23 cellular contexts compared by ENCODE assay signal in genomic region chr13:59259416-59260000, GRCh38.
"Had no signal": no experiment of that assay in that cellular context is flagged by ENCODE, and none has a peak within 500 bp of the region (broad histone marks: within the 10 kb centered on the region; RNA-seq: fewer than 3 reads in every experiment).

No MANE protein-coding gene starts in this region.

- H3K4me3 ChIP-seq: ascending aorta, gastrocnemius medialis, prostate gland, thyroid gland, upper lobe of right lung had no signal

- H3K27ac Mint-ChIP-seq: activated CD4-positive, alpha-beta T cell treated with anti-CD3 and anti-CD28 coated beads for 36 hours; activated naive CD4-positive, alpha-beta T cell treated with anti-CD3 and anti-CD28 coated beads, Interleukin-2, amount 50 U/mL, for 72 hours; activated T-cell treated with anti-CD3 and anti-CD28 coated beads, Interleukin-2, amount 50 U/mL, for 24 hours; activated T-helper 17 cell treated with anti-CD3 and anti-CD28 coated beads, Interleukin-2, amount 50 U/mL, for 72 hours; stimulated activated naive CD8-positive, alpha-beta T cell treated with anti-CD3 and anti-CD28 coated beads, Interleukin-15, Interleukin-2, amounts not matched to agents 100 ng/mL and 50 ng/mL, for 24 hours had no signal

- ATAC-seq: activated CD4-positive, alpha-beta T cell treated with anti-CD3 and anti-CD28 coated beads for 36 hours; activated naive CD4-positive, alpha-beta T cell treated with anti-CD3 and anti-CD28 coated beads, Interleukin-2, amount 50 U/mL, for 72 hours; activated T-helper 17 cell treated with anti-CD3 and anti-CD28 coated beads, Interleukin-2, amount 50 U/mL, for 72 hours; esophagus mucosa; gastrocnemius medialis; left cardiac atrium; upper lobe of right lung had no signal

- H3K36me3 ChIP-seq: ascending aorta, brain microvascular endothelial cell, gastrocnemius medialis, prostate gland, thyroid gland, upper lobe of right lung had no signal

- H3K4me1 Mint-ChIP-seq: activated CD4-positive, alpha-beta T cell treated with anti-CD3 and anti-CD28 coated beads for 36 hours; activated T-helper 17 cell treated with anti-CD3 and anti-CD28 coated beads, Interleukin-2, amount 50 U/mL, for 72 hours had no signal

- H3K27ac ChIP-seq: ascending aorta, brain microvascular endothelial cell, gastrocnemius medialis, prostate gland, thyroid gland, upper lobe of right lung had no signal

- H3K9me3 Mint-ChIP-seq: activated naive CD4-positive, alpha-beta T cell treated with anti-CD3 and anti-CD28 coated beads, Interleukin-2, amount 50 U/mL, for 72 hours; activated T-cell treated with anti-CD3 and anti-CD28 coated beads, Interleukin-2, amount 50 U/mL, for 24 hours; activated T-helper 17 cell treated with anti-CD3 and anti-CD28 coated beads, Interleukin-2, amount 50 U/mL, for 72 hours; stimulated activated naive CD8-positive, alpha-beta T cell treated with anti-CD3 and anti-CD28 coated beads, Interleukin-15, Interleukin-2, amounts not matched to agents 100 ng/mL and 50 ng/mL, for 24 hours had no signal

- H3K9me3 ChIP-seq: ascending aorta, gastrocnemius medialis, prostate gland, thyroid gland, upper lobe of right lung had no signal

- H3K27me3 Mint-ChIP-seq: activated T-cell treated with anti-CD3 and anti-CD28 coated beads, Interleukin-2, amount 50 U/mL, for 24 hours; stimulated activated naive CD8-positive, alpha-beta T cell treated with anti-CD3 and anti-CD28 coated beads, Interleukin-15, Interleukin-2, amounts not matched to agents 100 ng/mL and 50 ng/mL, for 24 hours had no signal

- H3K27me3 ChIP-seq: ascending aorta, brain microvascular endothelial cell, gastrocnemius medialis, thyroid gland, upper lobe of right lung had no signal

- DNase-seq: activated CD4-positive, alpha-beta T cell treated with anti-CD3 and anti-CD28 coated beads for 36 hours; activated CD4-positive, alpha-beta T cell treated with anti-CD3 and anti-CD28 coated beads, Interleukin-2, amount 50 U/mL, for 4 hours; activated CD8-positive, alpha-beta memory T cell treated with anti-CD3 and anti-CD28 coated beads for 24 hours; activated CD8-positive, alpha-beta memory T cell treated with anti-CD3 and anti-CD28 coated beads, Interleukin-2, amount 50 U/mL, for 4 hours; activated T-cell treated with anti-CD3 and anti-CD28 coated beads, Interleukin-2, amount 50 U/mL, for 24 hours; brain microvascular endothelial cell; central memory CD4-positive, alpha-beta T cell; dermis blood vessel endothelial cell; effector memory CD4-positive, alpha-beta T cell; gastrocnemius medialis; hippocampal formation; left cardiac atrium; stimulated activated CD4-positive, alpha-beta T cell treated with anti-CD3 and anti-CD28 coated beads, Interleukin-4, amount 100 ng/mL, for 24 hours; substantia nigra; T-helper 1 cell; thyroid gland; upper lobe of right lung had no signal

- H3K4me1 ChIP-seq: ascending aorta, gastrocnemius medialis, prostate gland, upper lobe of right lung had no signal

- H3K4me3 Mint-ChIP-seq: activated CD4-positive, alpha-beta T cell treated with anti-CD3 and anti-CD28 coated beads for 36 hours; activated T-cell treated with anti-CD3 and anti-CD28 coated beads, Interleukin-2, amount 50 U/mL, for 24 hours; activated T-helper 17 cell treated with anti-CD3 and anti-CD28 coated beads, Interleukin-2, amount 50 U/mL, for 72 hours; stimulated activated naive CD8-positive, alpha-beta T cell treated with anti-CD3 and anti-CD28 coated beads, Interleukin-15, Interleukin-2, amounts not matched to agents 100 ng/mL and 50 ng/mL, for 24 hours had no signal

- H3K36me3 Mint-ChIP-seq: activated naive CD4-positive, alpha-beta T cell treated with anti-CD3 and anti-CD28 coated beads, Interleukin-2, amount 50 U/mL, for 72 hours had no signal
